ENCODE assay signal across 30 cellular contexts in genomic region chr17:45666641-45667040, GRCh38.
"Had no signal": no experiment of that assay in that cellular context is flagged by ENCODE, and none has a peak within 500 bp of the region (broad histone marks: within the 10 kb centered on the region; RNA-seq: fewer than 3 reads in every experiment).

No MANE protein-coding gene starts in this region.

- H3K4me1 ChIP-seq: left lung, neural progenitor cell, prostate gland, stomach, testis, thyroid gland, transverse colon, upper lobe of left lung, vagina had no signal

- H2AFZ ChIP-seq: neural progenitor cell had no signal

- H3K36me3 ChIP-seq: left lung, neural progenitor cell, ovary, prostate gland, stomach, thyroid gland, transverse colon, upper lobe of left lung, vagina had no signal

- ATAC-seq: left colon; left lung; mucosa of descending colon; naive thymus-derived CD4-positive, alpha-beta T cell; right cardiac atrium; sciatic nerve; stimulated activated naive B cell treated with anti-CD40 and anti-IgM and Interleukin-4, amounts not matched to agents 10 μg/mL and 1 μg/mL and 100 μg/mL, for 72 hours; stimulated activated naive CD8-positive, alpha-beta T cell treated with anti-CD3 and anti-CD28 coated beads, Interleukin-15, Interleukin-2, amounts not matched to agents 100 U/mL and 50 U/mL, for 24 hours had no signal

- H3K27ac ChIP-seq: left lung, neural progenitor cell, ovary, prostate gland, skin epidermis, stomach, testis, thyroid gland, transverse colon, upper lobe of left lung, vagina had no signal

- H3K9me3 Mint-ChIP-seq: nephron progenitor cell, neural progenitor cell had no signal

- H3K4me3 ChIP-seq: left lung, lung, mucosa of descending colon, neural progenitor cell, ovary, prostate gland, skin epidermis, stomach, testis, thyroid gland, transverse colon, upper lobe of left lung, vagina had no signal

- H3K36me3 Mint-ChIP-seq: naive thymus-derived CD4-positive, alpha-beta T cell; neural progenitor cell had no signal

- DNase-seq: hippocampal formation; kidney; left colon; left lung; mesendoderm; midbrain; mucosa of descending colon; naive thymus-derived CD4-positive, alpha-beta T cell; nephron progenitor cell; ovary; retina; right cardiac atrium; stimulated activated CD4-positive, alpha-beta T cell treated with anti-CD3 and anti-CD28 coated beads, Interleukin-12 subunit alpha, Interleukin-12 subunit beta, amount 100 ng/mL, for 4 hours; stimulated activated CD4-positive, alpha-beta T cell treated with anti-CD3 and anti-CD28 coated beads, Interleukin-15, amount 100 ng/mL, for 24 hours; stimulated activated CD4-positive, alpha-beta T cell treated with anti-CD3 and anti-CD28 coated beads, Interleukin-2, amount 100 ng/mL, for 24 hours; stimulated activated CD4-positive, alpha-beta T cell treated with anti-CD3 and anti-CD28 coated beads, Interleukin-4, amount 100 ng/mL, for 1 hour; stimulated activated naive B cell treated with anti-CD40 and anti-IgM and Interleukin-4, amounts not matched to agents 10 μg/mL and 1 μg/mL and 100 μg/mL, for 72 hours; stimulated activated naive CD8-positive, alpha-beta T cell treated with anti-CD3 and anti-CD28 coated beads, Interleukin-15, Interleukin-2, amounts not matched to agents 100 U/mL and 50 U/mL, for 24 hours; stomach; testis; thyroid gland; transverse colon; upper lobe of left lung had no signal

- H3K9me3 ChIP-seq: mucosa of descending colon, ovary, prostate gland, testis, thyroid gland, transverse colon, upper lobe of left lung, vagina had no signal

- H3K27ac Mint-ChIP-seq: naive thymus-derived CD4-positive, alpha-beta T cell; nephron progenitor cell; neural progenitor cell; stimulated activated naive B cell treated with anti-CD40 and anti-IgM and Interleukin-4, amounts not matched to agents 10 μg/mL and 1 μg/mL and 100 μg/mL, for 72 hours had no signal

- H3K4me1 Mint-ChIP-seq: naive thymus-derived CD4-positive, alpha-beta T cell; nephron progenitor cell; stimulated activated naive B cell treated with anti-CD40 and anti-IgM and Interleukin-4, amounts not matched to agents 10 μg/mL and 1 μg/mL and 100 μg/mL, for 72 hours had no signal

- FAIRE-seq: islet of Langerhans, kidney had no signal

- H3K27me3 ChIP-seq: neural progenitor cell, ovary, testis, thyroid gland, upper lobe of left lung, vagina had no signal

- H3K4me2 ChIP-seq: neural progenitor cell had no signal

- H3K4me3 Mint-ChIP-seq: naive thymus-derived CD4-positive, alpha-beta T cell; nephron progenitor cell; neural progenitor cell; stimulated activated naive B cell treated with anti-CD40 and anti-IgM and Interleukin-4, amounts not matched to agents 10 μg/mL and 1 μg/mL and 100 μg/mL, for 72 hours had no signal
